ENCODE assay signal across 1 cellular context in the genomic region with DNA sequence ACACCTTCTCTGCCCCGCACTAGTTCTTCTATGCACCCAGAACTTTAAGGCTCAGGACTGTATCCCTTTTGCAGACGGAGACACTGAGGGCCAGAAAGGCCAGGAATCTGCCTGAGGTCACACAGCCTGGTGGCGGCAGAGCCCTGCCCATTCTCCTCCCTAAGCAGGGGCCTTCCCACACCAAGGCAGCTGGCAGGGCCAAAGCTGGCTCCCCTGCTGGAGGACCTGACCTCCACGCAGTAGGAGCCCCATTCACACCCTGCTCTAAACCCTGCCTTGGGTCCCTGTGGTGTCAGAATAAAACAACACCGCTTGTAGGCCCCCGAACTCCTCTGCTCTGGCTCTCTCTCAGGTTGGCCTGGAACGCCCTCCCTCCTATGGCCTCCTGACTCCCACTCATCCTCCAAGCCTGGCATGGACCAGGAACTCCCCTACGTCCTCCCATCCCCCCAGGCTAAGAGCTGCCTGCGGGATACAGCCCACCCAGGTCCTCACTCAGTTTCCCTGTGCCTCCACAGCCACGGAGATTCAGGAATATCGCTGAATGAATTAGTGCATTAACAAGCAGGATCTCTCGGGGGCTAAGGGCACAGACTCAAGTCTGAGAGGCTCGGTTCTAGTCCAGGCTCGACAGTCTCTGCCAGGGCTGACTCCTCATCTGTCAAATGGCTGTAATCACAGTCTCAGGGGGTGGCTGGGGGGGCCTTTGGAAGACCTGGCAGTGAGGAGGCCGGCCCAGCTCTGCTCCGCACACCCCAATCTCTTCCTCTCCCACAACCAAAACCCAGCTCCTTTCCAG.
TF ChIP-seq lines count a peak whose summit lies in the region.

No MANE protein-coding gene starts in this region.

TF ChIP-seq in IMR-90, 13 proteins besides CTCF, POLR2A, EP300 and RAD21:
- TF ChIP-seq MAFK (IDR thresholded peaks at IDR 0.05; ENCODE audit: low read depth, low read length) (no peak), CHD1 (IDR thresholded peaks at IDR 0.05; ENCODE audit: low read depth, low read length) (no peak), FOS (IDR thresholded peaks at IDR 0.05; ENCODE audit: low read depth, low read length) (no peak), MXI1 (IDR thresholded peaks at IDR 0.05; ENCODE audit: borderline replicate concordance, low read depth, low read length) (no peak), CEBPB (IDR thresholded peaks at IDR 0.05; ENCODE audit: low read depth, low read length) (no peak), RFX5 (IDR thresholded peaks at IDR 0.05; ENCODE audit: low read depth, low read length) (no peak), MAZ (IDR thresholded peaks at IDR 0.05; ENCODE audit: borderline replicate concordance, low read depth, low read length) (no peak), SMC3 (IDR thresholded peaks at IDR 0.05; ENCODE audit: low read depth, low read length) (no peak), RCOR1 (IDR thresholded peaks at IDR 0.05; ENCODE audit: insufficient replicate concordance, low read length) (no peak)
